Comparison of ENCODE assay signal across 1 cellular context in the genomic region with DNA sequence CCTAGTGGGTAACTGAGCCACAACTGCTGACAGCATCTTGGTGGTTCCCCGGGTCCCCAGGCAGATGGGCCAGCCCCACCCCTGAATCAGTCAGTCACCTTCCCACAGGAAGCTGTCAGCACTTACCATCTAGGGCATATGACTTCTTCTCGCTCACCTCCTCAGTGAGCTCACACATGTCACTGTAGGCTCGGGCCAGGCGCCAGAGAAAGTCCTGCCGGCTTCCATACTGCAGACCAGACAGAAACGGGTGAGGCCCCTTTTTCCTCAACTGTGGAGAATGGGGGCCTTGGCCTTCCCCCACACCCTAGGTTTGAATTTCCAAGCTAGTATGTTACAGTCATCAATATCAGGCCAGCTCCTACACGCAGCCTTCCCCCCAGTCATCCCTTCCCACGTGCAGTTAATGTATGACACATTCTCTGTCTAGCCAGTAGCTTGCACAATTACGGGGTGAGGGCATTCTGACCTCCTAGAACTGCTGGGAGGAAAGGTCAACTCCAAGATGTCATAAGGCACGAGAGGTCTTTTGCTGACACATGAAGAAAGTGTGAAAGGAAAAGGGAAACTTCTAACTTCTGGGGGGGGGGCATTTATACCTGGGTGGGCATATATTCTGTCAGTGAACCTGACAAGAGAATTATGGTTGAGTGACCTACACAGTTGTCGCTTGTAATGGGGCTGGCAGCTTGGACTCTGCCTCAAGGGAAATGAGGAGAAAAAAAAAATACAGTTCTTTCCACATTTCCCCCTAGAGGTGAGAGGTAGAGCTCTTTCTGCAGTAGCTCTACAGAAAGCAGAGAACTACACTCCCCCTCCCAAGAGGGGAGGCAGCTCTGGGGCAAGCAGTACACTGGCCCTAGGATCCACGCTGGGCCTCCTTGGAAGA.
A peak's percentile ranks its signal among the peaks of the same experiment; 100 is the strongest.
TF ChIP-seq lines count a peak whose summit lies in the region.

No MANE protein-coding gene starts in this region.

TF ChIP-seq in GM12878, 131 proteins besides CTCF, POLR2A, EP300 and RAD21:
- TF ChIP-seq PBX3 (IDR thresholded peaks at IDR 0.05; ENCODE audit: insufficient replicate concordance, low read depth, low read length), result peak; percentile 41
- no peak for TF ChIP-seq CHD4 (IDR thresholded peaks at IDR 0.05)
- no peak for TF ChIP-seq SUZ12 (IDR thresholded peaks at IDR 0.05; ENCODE audit: unreplicated experiment)
- peak in 1 of 2 experiments; percentile 36; a peak in 1 of 4 replicates for TF ChIP-seq SRF (IDR thresholded peaks at IDR 0.05; ENCODE audit: low read depth in 2 of 2, low read length in 2 of 2)
- TF ChIP-seq PKNOX1 (IDR thresholded peaks at IDR 0.05), result peak; percentile 71; the same call in 1 of the 2 replicates
- TF ChIP-seq ATF7 (IDR thresholded peaks at IDR 0.05; ENCODE audit: low read depth), result 0 out of 2 replicates have a peak, but pooled peaks have one; percentile 12
